Comparison of ENCODE assay signal across 18 cellular contexts in genomic region chr5:17723876-17724275, GRCh38.
A peak's percentile ranks its signal among the peaks of the same experiment; 100 is the strongest.
DNase-seq lines count a peak whose midpoint lies in the region; FAIRE-seq and TF ChIP-seq lines count a peak whose summit lies in the region.
"Had no signal": no experiment of that assay in that cellular context is flagged by ENCODE, and none has a peak within 500 bp of the region (broad histone marks: within the 10 kb centered on the region; RNA-seq: fewer than 3 reads in every experiment).

No MANE protein-coding gene starts in this region.

- DNase-seq in A172 (ENCODE audit: low spot score) (peak; percentile 19), DMS 273 (lab: John Stamatoyannopoulos, UW; ENCODE audit: unreplicated experiment) (peak; percentile 60), NCI-H524 (lab: John Stamatoyannopoulos, UW) (peak; percentile 97 to 100), epithelial cell of esophagus (ENCODE audit: low read depth) (peak; percentile 10), HTR-8/SVneo (ENCODE audit: insufficient read length, low spot score) (no peak), mucosa of gallbladder (ENCODE audit: low spot score) (no peak)
- no peak for DNase-seq in stimulated activated CD4-positive, alpha-beta T cell treated with anti-CD3 and anti-CD28 coated beads, Interleukin-4, amount 100 ng/mL, for 4 hours
- DNase-seq: CD4-positive, alpha-beta T cell; COR-L47; NCI-H1092 treated with DMSO at 0.1 percent for 48 hours; NCI-H146; NCI-H2029; NCI-H748 treated with DMSO at 0.1 percent for 48 hours; T-cell had no signal

- no peak overlapping the region for H3K4me3 ChIP-seq in epithelial cell of esophagus (ENCODE audit: low read length)
- H3K4me3 ChIP-seq: A549, BLaER1, K562 had no signal

- FAIRE-seq in HTR-8/SVneo (lab: Jason Lieb, UNC): no peak
- FAIRE-seq: A549, HepG2, K562 had no signal

- no peak for TF ChIP-seq CTCF in epithelial cell of esophagus (IDR thresholded peaks at IDR 0.05; ENCODE audit: insufficient read depth, low read depth, low read length, missing control alignments)

Comparison
In these comparisons a context has a peak if more than half of its experiments do, and no peak if none do; other contexts are left out.
1. DNase-seq: peak in A172 (single experiment), DMS 273 (single experiment), NCI-H524 (2 of 2) and epithelial cell of esophagus (single experiment); none in HTR-8/SVneo (single experiment), stimulated activated CD4-positive, alpha-beta T cell treated with anti-CD3 and anti-CD28 coated beads, Interleukin-4, amount 100 ng/mL, for 4 hours (0 of 2) and mucosa of gallbladder (single experiment).